ENCODE assay signal across 8 cellular contexts in the genomic region with DNA sequence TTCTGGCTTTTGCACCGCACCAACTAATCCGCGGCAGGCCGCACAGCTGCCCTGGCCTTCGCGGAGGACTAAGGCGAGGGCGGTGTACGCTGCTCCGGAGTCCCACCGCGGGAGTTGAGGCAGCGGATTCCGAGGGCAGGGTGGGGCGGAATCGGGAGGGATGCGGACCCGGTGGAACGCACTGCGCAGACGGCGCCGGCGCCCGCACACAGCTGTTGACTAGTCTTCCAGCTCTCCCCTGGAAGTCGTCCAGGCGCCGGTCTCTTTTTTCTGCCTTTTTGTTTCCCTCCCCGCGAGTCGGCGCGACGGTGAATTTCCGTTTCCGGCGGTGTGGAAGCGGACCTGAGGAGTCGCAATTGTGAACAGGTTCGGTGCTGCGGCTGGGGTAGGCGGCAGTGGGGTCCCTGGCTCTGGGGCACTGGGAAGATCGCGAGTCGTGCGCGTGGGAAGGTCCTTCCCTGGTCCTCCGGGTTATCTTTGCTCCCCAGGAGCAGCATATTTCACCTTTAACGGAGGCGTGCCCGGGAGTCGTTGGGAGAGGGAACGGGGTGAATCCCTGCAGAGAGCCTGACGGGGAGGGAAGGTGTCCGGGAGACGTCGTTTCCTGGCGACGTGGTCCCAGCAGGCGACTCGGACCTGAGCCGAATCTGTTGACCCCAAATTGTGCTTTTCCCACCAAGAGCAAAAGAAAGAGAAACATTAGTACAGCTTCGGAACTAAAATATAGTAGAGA. TPM values are rescaled to one million over a fixed set of nuclear protein-coding genes. Genes with fewer than 3 reads are reported as not detected.
A peak's percentile ranks its signal among the peaks of the same experiment; 100 is the strongest.
DNase-seq lines count a peak whose midpoint lies in the region; ATAC-seq and TF ChIP-seq lines count a peak whose summit lies in the region.

A gene (plus strand): TSS at position 319 of the 733 bp plus-strand sequence. CDS start 5,195 bp downstream, outside the sequence.

- H3K4me3 ChIP-seq in BE2C (ENCODE audit: low read depth, low read length), result peak within 1 kb of the TSS; percentile 85
- peak within 1 kb of the TSS; percentile 40 for H3K4me3 ChIP-seq in mucosa of descending colon

- H3K27ac ChIP-seq in epithelial cell of prostate, result peak within 1 kb of the TSS; percentile 72

- ATAC-seq in HG03378 (IDR thresholded peaks at IDR 0.05; ENCODE audit: unreplicated experiment), result peak; percentile 73
- peak; percentile 91 for ATAC-seq in mucosa of descending colon

- intact Hi-C loops in mucosa of descending colon (cut with DNase I, micrococcal nuclease), result no loop called here

- no peaks in the 10 kb centered on the region; the same call in 1 of the 2 replicates for H3K27me3 ChIP-seq in BE2C

- no peaks in the 10 kb centered on the region for H3K36me3 ChIP-seq in BE2C
- no peaks in the 10 kb centered on the region for H3K36me3 ChIP-seq in mucosa of descending colon (ENCODE audit: low read depth)

- H3K9me3 ChIP-seq in BE2C (no peaks in the 10 kb centered on the region), mucosa of descending colon (no peaks in the 10 kb centered on the region)

- no peaks in the 10 kb centered on the region for H3K4me1 ChIP-seq in BE2C
- no peaks in the 10 kb centered on the region for H3K4me1 ChIP-seq in mucosa of descending colon (ENCODE audit: low read depth)

- DNase-seq in BE2C, result peak; percentile 81
- DNase-seq in GM19238 (ENCODE audit: insufficient read length, low spot score), result peak; percentile 58
- peak; percentile 7 for DNase-seq in NCI-H82 treated with DMSO at 0.1 percent for 48 hours (lab: John Stamatoyannopoulos, UW; ENCODE audit: unreplicated experiment)
- peak; percentile 78 for DNase-seq in activated T-cell treated with anti-CD3 and anti-CD28 coated beads for 24 hours (ENCODE audit: low read depth)
- DNase-seq in epithelial cell of prostate (ENCODE audit: low read depth, low spot score), result peak; percentile 0
- peak; percentile 88 for DNase-seq in mucosa of descending colon
- DNase-seq in stimulated activated CD8-positive, alpha-beta memory T cell treated with anti-CD3 and anti-CD28 coated beads, Interleukin-2, amount 100 ng/mL, for 1 hour (ENCODE audit: low read depth in 2 of 2), result peak; percentile 49 to 59

- TF ChIP-seq CTCF in BE2C (IDR thresholded peaks at IDR 0.05; ENCODE audit: low read depth, low read length) (no peak), mucosa of descending colon (IDR thresholded peaks at IDR 0.05) (no peak)

RNA-seq across cellular contexts. Expression of the gene that starts here (rescaled TPM):
- 11.1 TPM for polyA plus RNA-seq in BE2C (2012; ENCODE audit: insufficient read depth, insufficient read length, low read depth)
- total RNA-seq in mucosa of descending colon, result 1 to 10 TPM; 1.9 to 5.5 (median 5.0) TPM

Comparison
In these comparisons a context has a peak if more than half of its experiments do, and no peak if none do; other contexts are left out.
1. Peak in every context shown above with its lines: DNase-seq, ATAC-seq, H3K4me3 ChIP-seq and H3K27ac ChIP-seq.
2. DNase-seq: peak in every context shown above with its lines; median percentile 88 in mucosa of descending colon; 81 in BE2C; 78 in activated T-cell treated with anti-CD3 and anti-CD28 coated beads for 24 hours; 58 in GM19238; 54 in stimulated activated CD8-positive, alpha-beta memory T cell treated with anti-CD3 and anti-CD28 coated beads, Interleukin-2, amount 100 ng/mL, for 1 hour; 7 in NCI-H82 treated with DMSO at 0.1 percent for 48 hours; 0 in epithelial cell of prostate.